Comparison of ENCODE assay signal across 10 cellular contexts in genomic region chr13:26602783-26603182, GRCh38. TPM values are rescaled to one million over a fixed set of nuclear protein-coding genes. Genes with fewer than 3 reads are reported as not detected.
"Had no signal": no experiment of that assay in that cellular context is flagged by ENCODE, and none has a peak within 500 bp of the region (broad histone marks: within the 10 kb centered on the region; RNA-seq: fewer than 3 reads in every experiment).

No MANE protein-coding gene starts in this region.

- ATAC-seq: HCT116 had no signal

- H3K36me3 ChIP-seq: HAP-1 had no signal

- H3K9me3 Mint-ChIP-seq: HFFc6 had no signal

- H3K4me3 ChIP-seq: GM23248, HAP-1 had no signal

- H3K27ac Mint-ChIP-seq: IgD-negative memory B cell had no signal

- H3K27ac ChIP-seq: GM23248, HL-60 had no signal

- H3K9me3 ChIP-seq: HAP-1 had no signal

- H3K4me1 ChIP-seq: HAP-1 had no signal

- H3K9ac ChIP-seq: GM23248, KMS-11 had no signal

- DNase-seq: GM23248, GOT3, H7, HFFc6, KBM-7 had no signal

- H3K4me3 Mint-ChIP-seq: IgD-negative memory B cell had no signal

- H2AFZ ChIP-seq: GM23248 had no signal

RNA-seq across cellular contexts. Expression of gene WASF3, which starts 45.3 kb away (rescaled TPM):
- polyA plus RNA-seq: IgD-negative memory B cell had no signal
